In the genomic region with DNA sequence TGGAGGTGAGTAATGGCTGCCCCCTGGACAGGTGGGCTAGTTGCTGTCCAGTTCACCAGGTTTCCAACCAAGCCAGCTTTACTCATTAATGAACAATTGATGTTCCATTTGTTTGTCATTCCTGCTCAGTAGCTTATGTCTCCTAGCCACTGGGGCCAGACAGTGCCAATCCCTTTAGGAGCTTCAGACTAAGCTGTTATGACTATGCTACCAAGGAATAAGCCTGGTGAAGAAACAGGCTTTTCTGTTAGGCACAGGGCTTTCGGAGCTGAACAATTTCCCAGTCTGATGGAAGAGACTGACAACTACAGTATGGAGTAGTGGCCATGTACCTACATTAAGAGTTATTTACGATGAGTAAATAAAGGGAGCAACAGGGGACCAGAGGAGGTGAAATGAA, we compare ENCODE assay signal across 13 cellular contexts. TPM values are rescaled to one million over a fixed set of nuclear protein-coding genes. Genes with fewer than 3 reads are reported as not detected.
A peak's percentile ranks its signal among the peaks of the same experiment; 100 is the strongest.
DNase-seq lines count a peak whose midpoint lies in the region; ATAC-seq and TF ChIP-seq lines count a peak whose summit lies in the region.
"Had no signal": no experiment of that assay in that cellular context is flagged by ENCODE, and none has a peak within 500 bp of the region (broad histone marks: within the 10 kb centered on the region; RNA-seq: fewer than 3 reads in every experiment).

No MANE protein-coding gene starts in this region.

- WGBS in IMR-90 (ENCODE audit: extremely low coverage in 2 of 2, insufficient read length in 1 of 2), 2 experiments = 100% methylated on average over 1 of the region's 2 CpGs; no CpG with 5 or more reads in 1 of the 2 experiments
- WGBS in esophagus muscularis mucosa = 91% methylated on average over 2 of the region's 2 CpGs

- peaks cover 12% of the 10 kb centered on the region for H3K9me3 Mint-ChIP-seq in T-helper 1 cell treated with Interleukin-12 subunit alpha and Interleukin-12 subunit beta and Interleukin-4 antibody, amounts not matched to agents 30 μg/mL and 1 μg/mL, for 36 hours
- peaks cover 7% of the 10 kb centered on the region for H3K9me3 Mint-ChIP-seq in activated naive CD8-positive, alpha-beta T cell treated with anti-CD3 and anti-CD28 coated beads, Interleukin-2, amount 10 ng/mL, durations not matched to agents 7 days and 5 days
- H3K9me3 Mint-ChIP-seq in neural progenitor cell = peaks cover 17% of the 10 kb centered on the region

- DNase-seq in T-helper 1 cell (no peak), IMR-90 (no peak), neural progenitor cell (ENCODE audit: low spot score) (no peak), esophagus muscularis mucosa (ENCODE audit: extremely low spot score) (no peak), foreskin melanocyte (no peak), NCI-H1436 treated with DMSO at 0.1 percent for 48 hours (lab: John Stamatoyannopoulos, UW) (no peak)
- no peak for DNase-seq in activated naive CD8-positive, alpha-beta T cell treated with anti-CD3 and anti-CD28 coated beads, Interleukin-2, amount 10 ng/mL, durations not matched to agents 7 days and 5 days
- DNase-seq: 8988T; brain microvascular endothelial cell; effector memory CD4-positive, alpha-beta T cell; MG63; upper lobe of left lung had no signal

- peaks cover 10% of the 10 kb centered on the region for H3K36me3 Mint-ChIP-seq in T-helper 1 cell treated with Interleukin-12 subunit alpha and Interleukin-12 subunit beta and Interleukin-4 antibody, amounts not matched to agents 30 μg/mL and 1 μg/mL, for 36 hours (ENCODE audit: low read depth)
- H3K36me3 Mint-ChIP-seq in activated naive CD8-positive, alpha-beta T cell treated with anti-CD3 and anti-CD28 coated beads, Interleukin-2, amount 10 ng/mL, durations not matched to agents 7 days and 5 days = peaks cover 5% of the 10 kb centered on the region
- H3K36me3 Mint-ChIP-seq in neural progenitor cell = peaks cover 6% of the 10 kb centered on the region

- H3K9ac ChIP-seq in IMR-90 (ENCODE audit: low read depth, low read length) (no peak overlapping the region), neural progenitor cell (no peak overlapping the region)

- H4K8ac ChIP-seq in IMR-90 (ENCODE audit: low read depth in 2 of 2, low read length in 2 of 2) = peak overlapping the region; percentile 61 to 85; a peak in 2 of 4 replicates

- H3K4me2 ChIP-seq in IMR-90 (ENCODE audit: low read depth, low read length) (no peak overlapping the region), neural progenitor cell (no peak overlapping the region)

- H3K4me1 ChIP-seq in IMR-90 (ENCODE audit: control insufficient read depth, insufficient read depth, low read length) = no peaks in the 10 kb centered on the region; the same call in 1 of the 2 replicates
- H3K4me1 ChIP-seq in neural progenitor cell = peaks cover 3% of the 10 kb centered on the region
- H3K4me1 ChIP-seq in esophagus muscularis mucosa = peaks cover 9 to 20% (median 18%) of the 10 kb centered on the region in 4 donors

- H3K27me3 Mint-ChIP-seq in T-helper 1 cell treated with Interleukin-12 subunit alpha and Interleukin-12 subunit beta and Interleukin-4 antibody, amounts not matched to agents 30 μg/mL and 1 μg/mL, for 36 hours (ENCODE audit: low read depth) = peaks cover 8% of the 10 kb centered on the region
- peaks cover 2% of the 10 kb centered on the region for H3K27me3 Mint-ChIP-seq in activated naive CD8-positive, alpha-beta T cell treated with anti-CD3 and anti-CD28 coated beads, Interleukin-2, amount 10 ng/mL, durations not matched to agents 7 days and 5 days
- peaks cover 16% of the 10 kb centered on the region for H3K27me3 Mint-ChIP-seq in neural progenitor cell (ENCODE audit: insufficient read depth, low read depth)

- CTCF ChIA-PET in IMR-90 (lab: Yijun Ruan, JAX) = no interaction called here

- H2BK5ac ChIP-seq in IMR-90 (ENCODE audit: low read depth, low read length, poor library complexity, severe bottlenecking) = no peak overlapping the region

- H4K91ac ChIP-seq in IMR-90 (ENCODE audit: insufficient read depth, low read depth, low read length) = no peak overlapping the region

- H2BK15ac ChIP-seq in IMR-90 (ENCODE audit: low read depth, low read length) = no peak overlapping the region

- H4K20me1 ChIP-seq in IMR-90 (ENCODE audit: insufficient read depth, low read length) = no peaks in the 10 kb centered on the region; the same call in 1 of the 2 replicates
- H4K20me1 ChIP-seq in neural progenitor cell (ENCODE audit: low read depth) = no peaks in the 10 kb centered on the region

- no peak overlapping the region for H3K14ac ChIP-seq in IMR-90 (replicated peaks; ENCODE audit: low read depth, low read length)

- no peak overlapping the region for H3K23ac ChIP-seq in IMR-90 (ENCODE audit: low read depth, low read length)

- H2BK20ac ChIP-seq in IMR-90 (ENCODE audit: low read depth, low read length) = no peak overlapping the region

- H3K27me3 ChIP-seq in IMR-90 (ENCODE audit: control insufficient read depth, insufficient read depth, low read length) = no peaks in the 10 kb centered on the region
- no peaks in the 10 kb centered on the region for H3K27me3 ChIP-seq in neural progenitor cell
- H3K27me3 ChIP-seq in esophagus muscularis mucosa = no peaks in the 10 kb centered on the region
- H3K27me3 ChIP-seq: brain microvascular endothelial cell, MG63, upper lobe of left lung had no signal

- in situ Hi-C loops in IMR-90 (cut with MboI; ENCODE audit: low sequenced_read_pairs) = no loop called here

- BruUV-seq in IMR-90 (replicated peaks; lab: Mats Ljungman, UMichigan) = no TSS peak

- no peak overlapping the region for H2AK5ac ChIP-seq in IMR-90 (ENCODE audit: low read depth, low read length)

- H2AK9ac ChIP-seq in IMR-90 (replicated peaks; ENCODE audit: low read depth, low read length, poor library complexity) = peak overlapping the region; percentile 0

- no peaks in the 10 kb centered on the region for H3K9me1 ChIP-seq in IMR-90 (ENCODE audit: insufficient read depth, low read length)

- H3K4ac ChIP-seq in IMR-90 (ENCODE audit: low read depth, low read length) = no peak overlapping the region

- no peak for TF ChIP-seq RAD21 in IMR-90 (IDR thresholded peaks at IDR 0.05; ENCODE audit: low read length)

- H3K56ac ChIP-seq in IMR-90 (ENCODE audit: extremely low read depth, insufficient read depth, low read length) = no peak overlapping the region

- no peak overlapping the region for H3K4me3 ChIP-seq in IMR-90 (ENCODE audit: insufficient read depth, low read depth, low read length)
- H3K4me3 ChIP-seq in neural progenitor cell = no peak overlapping the region
- H3K4me3 ChIP-seq in esophagus muscularis mucosa = no peak overlapping the region

- H3K36me3 ChIP-seq in IMR-90 (ENCODE audit: control insufficient read depth, insufficient read depth, low read length) (no peaks in the 10 kb centered on the region), neural progenitor cell (no peaks in the 10 kb centered on the region), esophagus muscularis mucosa (no peaks in the 10 kb centered on the region)
- H3K36me3 ChIP-seq: brain microvascular endothelial cell, MG63, upper lobe of left lung had no signal

- peaks cover 7 to 19% of the 10 kb centered on the region in 2 experiments for H3K79me1 ChIP-seq in IMR-90 (ENCODE audit: low read depth in 1 of 2, low read length in 2 of 2)

- H3K18ac ChIP-seq in IMR-90 (ENCODE audit: low read depth, low read length) = no peak overlapping the region

- peak overlapping the region; percentile 80 for H3K27ac Mint-ChIP-seq in T-helper 1 cell treated with Interleukin-12 subunit alpha and Interleukin-12 subunit beta and Interleukin-4 antibody, amounts not matched to agents 30 μg/mL and 1 μg/mL, for 36 hours
- peak overlapping the region; percentile 88 for H3K27ac Mint-ChIP-seq in activated naive CD8-positive, alpha-beta T cell treated with anti-CD3 and anti-CD28 coated beads, Interleukin-2, amount 10 ng/mL, durations not matched to agents 7 days and 5 days
- H3K27ac Mint-ChIP-seq in neural progenitor cell = no peak overlapping the region

- peak overlapping the region; percentile 67 for H3K4me3 Mint-ChIP-seq in T-helper 1 cell treated with Interleukin-12 subunit alpha and Interleukin-12 subunit beta and Interleukin-4 antibody, amounts not matched to agents 30 μg/mL and 1 μg/mL, for 36 hours
- peak overlapping the region; percentile 90 for H3K4me3 Mint-ChIP-seq in activated naive CD8-positive, alpha-beta T cell treated with anti-CD3 and anti-CD28 coated beads, Interleukin-2, amount 10 ng/mL, durations not matched to agents 7 days and 5 days
- H3K4me3 Mint-ChIP-seq in neural progenitor cell = peak overlapping the region; percentile 95

- no peaks in the 10 kb centered on the region for H3K9me3 ChIP-seq in IMR-90 (ENCODE audit: control insufficient read depth, insufficient read depth, low read length)
- no peaks in the 10 kb centered on the region for H3K9me3 ChIP-seq in neural progenitor cell (ENCODE audit: low read depth)
- H3K9me3 ChIP-seq in esophagus muscularis mucosa = peaks cover 0 to 8% (median 2%) of the 10 kb centered on the region in 4 donors
- H3K9me3 ChIP-seq: MG63 had no signal

- TF ChIP-seq CTCF in IMR-90 (conservative IDR thresholded peaks at IDR 0.05; ENCODE audit: low read depth, low read length) (no peak), neural progenitor cell (IDR thresholded peaks at IDR 0.05) (no peak), esophagus muscularis mucosa (IDR thresholded peaks at IDR 0.05) (no peak)

- H3K4me1 Mint-ChIP-seq in T-helper 1 cell treated with Interleukin-12 subunit alpha and Interleukin-12 subunit beta and Interleukin-4 antibody, amounts not matched to agents 30 μg/mL and 1 μg/mL, for 36 hours (ENCODE audit: low read depth) = peaks cover 21% of the 10 kb centered on the region
- H3K4me1 Mint-ChIP-seq in activated naive CD8-positive, alpha-beta T cell treated with anti-CD3 and anti-CD28 coated beads, Interleukin-2, amount 10 ng/mL, durations not matched to agents 7 days and 5 days = peaks cover 21% of the 10 kb centered on the region
- peaks cover 16% of the 10 kb centered on the region for H3K4me1 Mint-ChIP-seq in neural progenitor cell

- intact Hi-C loops in IMR-90 (cut with micrococcal nuclease) = no loop called here
- intact Hi-C loops in esophagus muscularis mucosa (cut with DNase I) = no loop called here

- peaks cover 24% of the 10 kb centered on the region for H3K79me2 ChIP-seq in neural progenitor cell (ENCODE audit: low read depth)

- H3F3A ChIP-seq in neural progenitor cell (ENCODE audit: low read depth) = peaks cover 32% of the 10 kb centered on the region

- POLR2A ChIA-PET in IMR-90 (lab: Charles Lee; ENCODE audit: unreplicated experiment) = no interaction called here
- POLR2A ChIA-PET in activated naive CD8-positive, alpha-beta T cell treated with anti-CD3 and anti-CD28 coated beads, Interleukin-2, amount 10 ng/mL, durations not matched to agents 7 days and 5 days (lab: Charles Lee) = interaction anchor here (1.2 to 3.1 kb wide), 3 partner anchors 17 to 220 kb away, joined by 4 to 33 read pairs (median 9); a partner anchor contains a TSS

- no peak overlapping the region for H3K27ac ChIP-seq in IMR-90 (ENCODE audit: insufficient read depth, low read length)
- H3K27ac ChIP-seq in neural progenitor cell = no peak overlapping the region
- H3K27ac ChIP-seq in esophagus muscularis mucosa (replicated peaks in 1 of 4) = no peak overlapping the region
- H3K27ac ChIP-seq: brain microvascular endothelial cell had no signal

- no peak for TF ChIP-seq POLR2A in IMR-90 (IDR thresholded peaks at IDR 0.05; ENCODE audit: low read depth, low read length)
- TF ChIP-seq POLR2A in esophagus muscularis mucosa (IDR thresholded peaks at IDR 0.05; ENCODE audit: low read depth) = no peak

- no peak overlapping the region for H2BK120ac ChIP-seq in IMR-90 (ENCODE audit: low read depth, low read length)

- H4K5ac ChIP-seq in IMR-90 (ENCODE audit: low read depth, low read length) = no peak overlapping the region

- no peak for ATAC-seq in IMR-90 (ENCODE audit: low read depth)
- no peak for ATAC-seq in activated naive CD8-positive, alpha-beta T cell treated with anti-CD3 and anti-CD28 coated beads, Interleukin-2, amount 10 ng/mL, durations not matched to agents 7 days and 5 days (ENCODE audit: low read depth)

- dilution Hi-C loops in IMR-90 (cut with HindIII; ENCODE audit: low sequenced_read_pairs, unreplicated experiment) = no loop called here

- no peak for TF ChIP-seq EP300 in esophagus muscularis mucosa (IDR thresholded peaks at IDR 0.05)

- H2AFZ ChIP-seq in IMR-90 (replicated peaks; ENCODE audit: low read length, poor library complexity) = no peak overlapping the region
- no peak overlapping the region for H2AFZ ChIP-seq in neural progenitor cell (replicated peaks)

RNA-seq across cellular contexts. Expression of a gene that starts 2.1 kb away (rescaled TPM):
- total RNA-seq in IMR-90 (2012; rRNA removed) = 6.1 and 6.4 TPM in 2 replicates
- polyA plus RNA-seq in IMR-90 (2012; rRNA removed) = 11.9 and 12.6 TPM in 2 replicates
- polyA plus RNA-seq in IMR-90 (2012; cell fraction: cytosol; rRNA removed) = 12.7 and 17.5 TPM in 2 replicates
- polyA plus RNA-seq in IMR-90 (2012; cell fraction: nucleus; rRNA removed; ENCODE audit: low replicate concordance) = 3.9 and 5.0 TPM in 2 replicates
- 1 to 10 TPM; 7.5 to 8.0 TPM for total RNA-seq in activated naive CD8-positive, alpha-beta T cell treated with anti-CD3 and anti-CD28 coated beads, Interleukin-2, amount 10 ng/mL, durations not matched to agents 7 days and 5 days
- total RNA-seq in neural progenitor cell (ENCODE audit: low replicate concordance) = 8.1 and 16.9 TPM in 2 replicates
- 10 to 100 TPM; 17.4 to 26.4 (median 19.7) TPM for total RNA-seq in esophagus muscularis mucosa

RNA-seq across cellular contexts. Expression of a gene that starts 20.7 kb away (rescaled TPM):
- total RNA-seq in IMR-90 (2012; rRNA removed) = 14.9 and 30.6 TPM in 2 replicates
- polyA plus RNA-seq in IMR-90 (2012; rRNA removed) = 31.8 and 45.8 TPM in 2 replicates
- polyA plus RNA-seq in IMR-90 (2012; cell fraction: cytosol; rRNA removed) = 5.9 and 6.8 TPM in 2 replicates
- 33.4 and 106 TPM in 2 replicates for polyA plus RNA-seq in IMR-90 (2012; cell fraction: nucleus; rRNA removed; ENCODE audit: low replicate concordance)
- 100 to 1,000 TPM; 138 TPM for total RNA-seq in activated naive CD8-positive, alpha-beta T cell treated with anti-CD3 and anti-CD28 coated beads, Interleukin-2, amount 10 ng/mL, durations not matched to agents 7 days and 5 days
- 77.5 and 111 TPM in 2 replicates for total RNA-seq in neural progenitor cell (ENCODE audit: low replicate concordance)
- 10 to 100 TPM; 56.0 to 63.7 (median 58.3) TPM for total RNA-seq in esophagus muscularis mucosa
